9 cellular contexts compared by ENCODE assay signal in the genomic region with DNA sequence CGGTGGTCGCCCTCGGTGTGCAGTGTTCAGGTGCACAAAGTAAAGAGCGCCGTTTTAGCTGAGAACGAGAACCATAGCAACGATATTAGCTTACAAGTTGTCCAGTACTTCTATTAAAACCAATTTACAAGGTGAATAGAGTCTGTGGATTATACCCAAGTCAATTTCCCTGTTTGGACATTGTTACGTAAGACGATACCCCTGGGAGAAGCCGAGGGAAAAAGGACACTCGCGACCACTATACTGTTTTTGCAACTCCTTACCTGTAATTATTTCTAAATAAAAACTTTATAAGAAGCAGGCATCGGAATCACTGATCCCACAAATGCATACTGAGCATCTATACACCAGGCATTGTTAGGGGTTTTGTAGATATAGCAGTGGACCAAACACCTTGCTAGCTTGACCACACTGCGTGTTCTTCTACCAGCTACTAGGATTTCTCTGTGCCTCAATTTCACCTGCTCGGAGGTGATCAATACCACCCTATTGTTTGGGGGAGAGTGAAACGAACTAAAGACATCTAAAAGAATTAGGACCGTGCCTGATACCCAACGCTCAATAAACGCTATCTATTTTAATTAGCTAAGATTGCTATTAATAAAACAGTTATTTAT. TPM values are rescaled to one million over a fixed set of nuclear protein-coding genes. Genes with fewer than 3 reads are reported as not detected.
DNase-seq lines count a peak whose midpoint lies in the region; ATAC-seq, FAIRE-seq and TF ChIP-seq lines count a peak whose summit lies in the region.
"Had no signal": no experiment of that assay in that cellular context is flagged by ENCODE, and none has a peak within 500 bp of the region (broad histone marks: within the 10 kb centered on the region; RNA-seq: fewer than 3 reads in every experiment).

No MANE protein-coding gene starts in this region.

- WGBS in H1 (ENCODE audit: extremely low coverage in 1 of 2, insufficient coverage in 1 of 2, insufficient read length in 1 of 2, insufficient replicate concordance in 2 of 2, low coverage in 1 of 2, low lambda C conversion rate in 2 of 2, missing lambda C conversion rate in 1 of 2), 2 experiments, result 11% methylated on average over 19 of the region's 19 CpGs; no CpG with 5 or more reads in 1 of the 2 experiments
- no CpG with 5 or more reads among the region's 19 CpGs for WGBS in neuronal stem cell (ENCODE audit: extremely low coverage in 2 of 2, insufficient read length in 2 of 2, insufficient replicate concordance in 1 of 2), 2 donors

- H4K20me1 ChIP-seq in H1 (replicated peaks in 1 of 2; ENCODE audit: control insufficient read depth in 1 of 2, insufficient read depth in 2 of 2, low read length in 2 of 2), result peaks cover 42% of the 10 kb centered on the region in 2 experiments

- H3K56ac ChIP-seq in H1 (replicated peaks; ENCODE audit: insufficient read length, low read depth, low read length), result no peak overlapping the region

- peaks cover 19 to 46% of the 10 kb centered on the region in 2 experiments for H3K79me2 ChIP-seq in H1 (ENCODE audit: control insufficient read depth in 1 of 2, insufficient read depth in 2 of 2, low read length in 2 of 2)

- TF ChIP-seq POLR2A in NB4 (IDR thresholded peaks at IDR 0.05; ENCODE audit: extremely low read depth, insufficient read length) (no peak), H1 (IDR thresholded peaks at IDR 0.05; ENCODE audit: control extremely low read depth in 1 of 2, low read depth in 2 of 2, low read length in 2 of 2) (no peak)

- intact Hi-C loops in Caco-2 (cut with micrococcal nuclease; ENCODE audit: unreplicated experiment), result loop anchor here (10.0 kb wide), 1 partner anchor 79 kb away; a partner anchor contains a TSS

- no peak overlapping the region for H3K9ac ChIP-seq in H1 (replicated peaks in 1 of 4; ENCODE audit: extremely low read depth in 1 of 4, low read depth in 3 of 4, low read length in 3 of 4)
- no peak overlapping the region for H3K9ac ChIP-seq in neuronal stem cell (ENCODE audit: low read depth, low read length, poor library complexity)

- H3K23me2 ChIP-seq in H1 (ENCODE audit: low read depth, low read length), result peaks cover 8% of the 10 kb centered on the region

- H2AK5ac ChIP-seq in H1 (ENCODE audit: low read depth, low read length), result no peak overlapping the region
- no peak overlapping the region for H2AK5ac ChIP-seq in neuronal stem cell (ENCODE audit: low read depth, low read length)

- H3K4me1 ChIP-seq in Caco-2 (peaks cover 12% of the 10 kb centered on the region), H1 (replicated peaks in 1 of 4; ENCODE audit: control insufficient read depth in 3 of 4, insufficient read depth in 4 of 4, low read length in 3 of 4) (peaks cover 2 to 16% (median 10%) of the 10 kb centered on the region in 4 experiments), neuronal stem cell (ENCODE audit: control insufficient read depth in 2 of 2, insufficient read depth in 1 of 2, low read depth in 1 of 2, low read length in 2 of 2) (peaks cover 13 to 28% of the 10 kb centered on the region in 2 donors)

- H3K9me3 ChIP-seq in Caco-2 (no peaks in the 10 kb centered on the region), H1 (ENCODE audit: insufficient read depth in 2 of 2, low read depth in 1 of 2, low read length in 1 of 2) (no peaks in the 10 kb centered on the region), neuronal stem cell (replicated peaks in 1 of 2; ENCODE audit: control insufficient read depth in 2 of 2, insufficient read depth in 1 of 2, low read depth in 1 of 2, low read length in 2 of 2) (no peaks in the 10 kb centered on the region)

- H3K9me3 Mint-ChIP-seq in Caco-2 (ENCODE audit: unreplicated experiment), result peaks cover 5% of the 10 kb centered on the region

- H4K5ac ChIP-seq in H1 (ENCODE audit: insufficient read length, low read depth, low read length), result no peak overlapping the region

- H3K36me3 Mint-ChIP-seq in Caco-2 (ENCODE audit: insufficient read depth, unreplicated experiment), result peaks cover 64% of the 10 kb centered on the region

- TF ChIP-seq EP300 in H1 (IDR thresholded peaks at IDR 0.05; ENCODE audit: borderline replicate concordance in 1 of 2, low read depth in 2 of 2, low read length in 2 of 2), result no peak

- no peak overlapping the region for H3K27ac ChIP-seq in H1 (ENCODE audit: low read depth, low read length)
- no peak overlapping the region for H3K27ac ChIP-seq in neuronal stem cell (replicated peaks; ENCODE audit: low read length)

- H3K27me3 Mint-ChIP-seq in Caco-2 (ENCODE audit: insufficient read depth, unreplicated experiment), result no peaks in the 10 kb centered on the region

- H2BK5ac ChIP-seq in H1 (ENCODE audit: low read depth, low read length), result no peak overlapping the region; the same call in 1 of the 2 replicates
- peak overlapping the region; percentile 95 for H2BK5ac ChIP-seq in neuronal stem cell (ENCODE audit: low read length)

- TF ChIP-seq RAD21 in H1 (IDR thresholded peaks at IDR 0.05 in 1 of 2, conservative IDR thresholded peaks at IDR 0.05 in 1 of 2; ENCODE audit: low read depth in 2 of 2, low read length in 2 of 2), result no peak

- H3K79me1 ChIP-seq in H1 (ENCODE audit: low read depth, low read length) (peaks cover 13% of the 10 kb centered on the region), neuronal stem cell (ENCODE audit: low read depth, low read length) (peaks cover 28% of the 10 kb centered on the region)

- no TSS peak for BruUV-seq in Caco-2 (replicated peaks; lab: Mats Ljungman, UMichigan)

- peaks cover 9% of the 10 kb centered on the region for H3K4me1 Mint-ChIP-seq in Caco-2 (ENCODE audit: low read depth, unreplicated experiment)

- no peak overlapping the region for H3K23ac ChIP-seq in H1 (ENCODE audit: insufficient read length)
- H3K23ac ChIP-seq in neuronal stem cell (ENCODE audit: low read depth, low read length, poor library complexity), result peak overlapping the region; percentile 100

- H2BK120ac ChIP-seq in H1 (replicated peaks; ENCODE audit: low read depth, low read length), result no peak overlapping the region
- no peak overlapping the region for H2BK120ac ChIP-seq in neuronal stem cell (ENCODE audit: low read depth, low read length)

- DNase-seq in Caco-2 (no peak), NB4 (ENCODE audit: low read depth) (no peak), H1 (ENCODE audit: low read depth in 1 of 2, low spot score in 2 of 2) (no peak), neuronal stem cell (ENCODE audit: low spot score) (peak; percentile 15), iPS-NIHi7 (ENCODE audit: extremely low spot score) (no peak)
- no peak for DNase-seq in stimulated activated CD8-positive, alpha-beta memory T cell treated with anti-CD3 and anti-CD28 coated beads, Interleukin-4, amount 100 ng/mL, for 48 hours

- no peak overlapping the region for H3K4ac ChIP-seq in H1 (replicated peaks; ENCODE audit: insufficient read length, low read depth, low read length)
- H3K4ac ChIP-seq in neuronal stem cell (ENCODE audit: low read length), result no peak overlapping the region

- H3K4me3 ChIP-seq in Caco-2 (ENCODE audit: low read depth, low read length), result peak overlapping the region; percentile 98
- H3K4me3 ChIP-seq in NB4 (ENCODE audit: low read depth, low read length), result peak overlapping the region; percentile 74
- H3K4me3 ChIP-seq in H1 (ENCODE audit: extremely low read depth in 1 of 4, insufficient read depth in 2 of 4, low read depth in 3 of 4, low read length in 4 of 4), result peak overlapping the region; percentile 17 to 99 (median 88); a peak in 7 of 8 replicates
- peak overlapping the region; percentile 60 to 98 for H3K4me3 ChIP-seq in neuronal stem cell (ENCODE audit: low read length in 2 of 2)

- H2AFZ ChIP-seq in H1 (ENCODE audit: low read length) (peak overlapping the region; percentile 59; the same call in 1 of the 2 replicates), neuronal stem cell (ENCODE audit: low read length) (peak overlapping the region; percentile 88)

- H3K18ac ChIP-seq in H1 (ENCODE audit: extremely low read depth, low read length) (peak overlapping the region; percentile 60; the same call in 1 of the 2 replicates), neuronal stem cell (ENCODE audit: low read length) (no peak overlapping the region)

- H2BK12ac ChIP-seq in H1 (ENCODE audit: low read depth, low read length) (no peak overlapping the region), neuronal stem cell (ENCODE audit: low read length) (no peak overlapping the region)

- no peak overlapping the region for H2BK20ac ChIP-seq in H1 (ENCODE audit: low read length)

- peak overlapping the region; percentile 89 for H3K4me3 Mint-ChIP-seq in Caco-2 (ENCODE audit: unreplicated experiment)

- POLR2A ChIA-PET in Caco-2 (lab: Charles Lee), result interaction anchor here (0.6 to 1.5 kb wide), 7 partner anchors 16 to 358 kb away, joined by 3 to 67 read pairs (median 5); a partner anchor contains a TSS
- POLR2A ChIA-PET in H1 (lab: Charles Lee; ENCODE audit: partially characterized antibody), result interaction anchor here (0.6 to 12.0 kb wide), 92 partner anchors 10 to 1508 kb away, joined by 3 to 870 read pairs (median 4); a partner anchor contains a TSS

- peaks cover 28% of the 10 kb centered on the region for H3K36me3 ChIP-seq in Caco-2 (ENCODE audit: control insufficient read depth, insufficient read depth, low read length)
- H3K36me3 ChIP-seq in H1 (ENCODE audit: control insufficient read depth in 2 of 4, insufficient read depth in 4 of 4, low read length in 3 of 4), result peaks cover 33 to 39% (median 35%) of the 10 kb centered on the region in 4 experiments
- H3K36me3 ChIP-seq in neuronal stem cell (replicated peaks in 1 of 2; ENCODE audit: control insufficient read depth in 2 of 2, insufficient read depth in 2 of 2, low read length in 2 of 2), result peaks cover 36 to 40% of the 10 kb centered on the region in 2 donors

- H3K14ac ChIP-seq in H1 (ENCODE audit: insufficient read length), result no peak overlapping the region
- H3K14ac ChIP-seq in neuronal stem cell (ENCODE audit: low read length), result no peak overlapping the region

- CTCF ChIA-PET in Caco-2 (lab: Charles Lee), result interaction anchor here (0.6 to 1.1 kb wide), 3 partner anchors 15 to 154 kb away, joined by 3 to 5 read pairs (median 4); a partner anchor contains a TSS
- CTCF ChIA-PET in H1 (lab: Charles Lee; ENCODE audit: partially characterized antibody), result interaction anchor here (0.7 to 1.6 kb wide), 5 partner anchors 14 to 155 kb away, joined by 3 to 8 read pairs (median 3); a partner anchor contains a TSS

- H3K27me3 ChIP-seq in Caco-2 (replicated peaks; ENCODE audit: control insufficient read depth, insufficient read depth, low read length) (no peaks in the 10 kb centered on the region), H1 (replicated peaks in 1 of 4; ENCODE audit: control insufficient read depth in 3 of 4, extremely low read depth in 1 of 4, insufficient read depth in 3 of 4, low read length in 3 of 4) (no peaks in the 10 kb centered on the region), neuronal stem cell (ENCODE audit: control insufficient read depth in 3 of 3, insufficient read depth in 3 of 3, low read depth in 1 of 3, low read length in 3 of 3) (no peaks in the 10 kb centered on the region)

- H3K4me2 ChIP-seq in H1 (ENCODE audit: insufficient read depth in 1 of 2, low read depth in 2 of 2, low read length in 2 of 2) (peak overlapping the region; percentile 77 to 97), neuronal stem cell (ENCODE audit: insufficient read depth, low read length, poor library complexity, severe bottlenecking) (peak overlapping the region; percentile 72)

- ATAC-seq in GM21390 (IDR thresholded peaks at IDR 0.05; ENCODE audit: unreplicated experiment) (no peak), GM21381 (IDR thresholded peaks at IDR 0.05; ENCODE audit: unreplicated experiment) (no peak)

- H4K91ac ChIP-seq in H1 (replicated peaks; ENCODE audit: insufficient read length, low read length) (no peak overlapping the region), neuronal stem cell (ENCODE audit: low read depth, low read length, poor library complexity) (no peak overlapping the region)

- no peak for FAIRE-seq in H1 (lab: Jason Lieb, UNC)
- FAIRE-seq: endometrium had no signal

- H3K27ac Mint-ChIP-seq in Caco-2 (ENCODE audit: unreplicated experiment), result peak overlapping the region; percentile 96

- H2BK15ac ChIP-seq in H1 (ENCODE audit: low read length), result no peak overlapping the region
- no peak overlapping the region for H2BK15ac ChIP-seq in neuronal stem cell (ENCODE audit: low read length)

- TF ChIP-seq CTCF in Caco-2 (IDR thresholded peaks at IDR 0.05; ENCODE audit: insufficient read depth in 1 of 2, low read depth in 1 of 2, low read length in 1 of 2, severe bottlenecking in 1 of 2, unreplicated experiment in 1 of 2), result no peak
- TF ChIP-seq CTCF in NB4 (IDR thresholded peaks at IDR 0.05; ENCODE audit: low read depth, low read length), result peak; percentile 0
- TF ChIP-seq CTCF in H1 (IDR thresholded peaks at IDR 0.05; ENCODE audit: control extremely low read depth in 1 of 3, insufficient read depth in 1 of 3, low read depth in 1 of 3, low read length in 3 of 3), result no peak

- H4K8ac ChIP-seq in H1 (ENCODE audit: extremely low read depth, insufficient read depth, low read length) (no peak overlapping the region), neuronal stem cell (ENCODE audit: low read depth, low read length) (no peak overlapping the region)

RNA-seq across cellular contexts. Expression of a gene that starts 0.5 kb away (rescaled TPM):
- total RNA-seq in Caco-2 (2022), result 2,154 and 2,157 TPM in 2 replicates
- total RNA-seq in H1 (2021; fragmentation: NEBNext Ultra II Directional; extraction: Animal tissue kit (Norgen Biotek cat#: 25700)), result 3,380 and 3,443 TPM in 2 replicates
- polyA plus RNA-seq in H1 (2011; rRNA removed), result 1,554 and 2,482 TPM in 2 replicates
- polyA plus RNA-seq in H1 (2011; cell fraction: cytosol; rRNA removed), result 2,432 TPM
- 2,476 TPM for polyA plus RNA-seq in H1 (2011; cell fraction: nucleus; rRNA removed)
- 3,535 to 4,309 TPM (median 3,652 TPM) in 4 replicates for polyA plus RNA-seq in H1 (2012, experiment 1 of 2)
- polyA plus RNA-seq in H1 (2012, experiment 2 of 2), result 3,970 TPM
- polyA plus RNA-seq in H1 (2013, experiment 1 of 2), result 1,821 TPM
- polyA plus RNA-seq in H1 (2013, experiment 2 of 2), result 1,896 TPM
- 1,497 and 1,567 TPM in 2 replicates for polyA minus RNA-seq in H1 (2011; rRNA and poly(A)+ RNA removed)
- 2,226 TPM for polyA minus RNA-seq in H1 (2011; cell fraction: cytosol; rRNA and poly(A)+ RNA removed)
- 1,168 TPM for polyA minus RNA-seq in H1 (2011; cell fraction: nucleus; rRNA and poly(A)+ RNA removed)
- polyA plus RNA-seq in neuronal stem cell (2013, experiment 1 of 2), result 2,427 TPM
- polyA plus RNA-seq in neuronal stem cell (2013, experiment 2 of 2), result 2,458 TPM

RNA-seq across cellular contexts. Expression of a gene that starts 14.9 kb away (rescaled TPM):
- 58.6 and 66.4 TPM in 2 replicates for total RNA-seq in Caco-2 (2022)
- total RNA-seq in H1 (2021; fragmentation: NEBNext Ultra II Directional; extraction: Animal tissue kit (Norgen Biotek cat#: 25700)), result 78.1 and 80.8 TPM in 2 replicates
- polyA plus RNA-seq in H1 (2011; rRNA removed), result 53.2 and 76.8 TPM in 2 replicates
- polyA plus RNA-seq in H1 (2011; cell fraction: cytosol; rRNA removed), result 70.8 TPM
- polyA plus RNA-seq in H1 (2011; cell fraction: nucleus; rRNA removed), result 106 TPM
- 67.8 to 88.3 TPM (median 85.3 TPM) in 4 replicates for polyA plus RNA-seq in H1 (2012, experiment 1 of 2)
- 51.5 TPM for polyA plus RNA-seq in H1 (2012, experiment 2 of 2)
- polyA plus RNA-seq in H1 (2013, experiment 1 of 2), result 41.4 TPM
- polyA plus RNA-seq in H1 (2013, experiment 2 of 2), result 42.2 TPM
- polyA minus RNA-seq in H1 (2011; rRNA and poly(A)+ RNA removed), result 29.4 and 48.1 TPM in 2 replicates
- polyA minus RNA-seq in H1 (2011; cell fraction: cytosol; rRNA and poly(A)+ RNA removed), result 45.4 TPM
- 29.7 TPM for polyA minus RNA-seq in H1 (2011; cell fraction: nucleus; rRNA and poly(A)+ RNA removed)
- 56.3 TPM for polyA plus RNA-seq in neuronal stem cell (2013, experiment 1 of 2)
- polyA plus RNA-seq in neuronal stem cell (2013, experiment 2 of 2), result 55.0 TPM

RNA-seq across cellular contexts. Expression of a gene that starts 21.8 kb away (rescaled TPM):
- total RNA-seq in Caco-2 (2022), result 43.3 and 45.7 TPM in 2 replicates
- 41.4 and 51.4 TPM in 2 replicates for total RNA-seq in H1 (2021; fragmentation: NEBNext Ultra II Directional; extraction: Animal tissue kit (Norgen Biotek cat#: 25700))
- 30.2 and 50.9 TPM in 2 replicates for polyA plus RNA-seq in H1 (2011; rRNA removed)
- 20.8 TPM for polyA plus RNA-seq in H1 (2011; cell fraction: cytosol; rRNA removed)
- 63.1 TPM for polyA plus RNA-seq in H1 (2011; cell fraction: nucleus; rRNA removed)
- polyA plus RNA-seq in H1 (2012, experiment 1 of 2), result 38.4 to 43.8 TPM (median 41.8 TPM) in 4 replicates
- polyA plus RNA-seq in H1 (2012, experiment 2 of 2), result 41.0 TPM
- polyA plus RNA-seq in H1 (2013, experiment 1 of 2), result 50.9 TPM
- 51.6 TPM for polyA plus RNA-seq in H1 (2013, experiment 2 of 2)
- polyA minus RNA-seq in H1 (2011; rRNA and poly(A)+ RNA removed), result 15.1 and 22.0 TPM in 2 replicates
- 18.9 TPM for polyA minus RNA-seq in H1 (2011; cell fraction: cytosol; rRNA and poly(A)+ RNA removed)
- polyA minus RNA-seq in H1 (2011; cell fraction: nucleus; rRNA and poly(A)+ RNA removed), result 25.7 TPM
- polyA plus RNA-seq in neuronal stem cell (2013, experiment 1 of 2), result 64.0 TPM
- polyA plus RNA-seq in neuronal stem cell (2013, experiment 2 of 2), result 61.2 TPM

RNA-seq across cellular contexts. Expression of a gene that starts 52.9 kb away (rescaled TPM):
- not detected in 2 replicates for total RNA-seq in Caco-2 (2022)
- total RNA-seq in H1 (2021; fragmentation: NEBNext Ultra II Directional; extraction: Animal tissue kit (Norgen Biotek cat#: 25700)), result 86.2 and 87.4 TPM in 2 replicates
- polyA plus RNA-seq in H1 (2011; rRNA removed), result 206 and 227 TPM in 2 replicates
- 162 TPM for polyA plus RNA-seq in H1 (2011; cell fraction: cytosol; rRNA removed)
- 147 TPM for polyA plus RNA-seq in H1 (2011; cell fraction: nucleus; rRNA removed)
- polyA plus RNA-seq in H1 (2012, experiment 1 of 2), result 91.2 to 153 TPM (median 146 TPM) in 4 replicates
- polyA plus RNA-seq in H1 (2012, experiment 2 of 2), result 175 TPM
- polyA plus RNA-seq in H1 (2013, experiment 1 of 2), result 74.9 TPM
- 74.3 TPM for polyA plus RNA-seq in H1 (2013, experiment 2 of 2)
- 24.2 and 37.1 TPM in 2 replicates for polyA minus RNA-seq in H1 (2011; rRNA and poly(A)+ RNA removed)
- polyA minus RNA-seq in H1 (2011; cell fraction: cytosol; rRNA and poly(A)+ RNA removed), result 54.2 TPM
- polyA minus RNA-seq in H1 (2011; cell fraction: nucleus; rRNA and poly(A)+ RNA removed), result 39.7 TPM
- polyA plus RNA-seq in neuronal stem cell (2013, experiment 1 of 2), result 0.60 TPM
- polyA plus RNA-seq in neuronal stem cell (2013, experiment 2 of 2), result 0.72 TPM
